In the genomic region with DNA sequence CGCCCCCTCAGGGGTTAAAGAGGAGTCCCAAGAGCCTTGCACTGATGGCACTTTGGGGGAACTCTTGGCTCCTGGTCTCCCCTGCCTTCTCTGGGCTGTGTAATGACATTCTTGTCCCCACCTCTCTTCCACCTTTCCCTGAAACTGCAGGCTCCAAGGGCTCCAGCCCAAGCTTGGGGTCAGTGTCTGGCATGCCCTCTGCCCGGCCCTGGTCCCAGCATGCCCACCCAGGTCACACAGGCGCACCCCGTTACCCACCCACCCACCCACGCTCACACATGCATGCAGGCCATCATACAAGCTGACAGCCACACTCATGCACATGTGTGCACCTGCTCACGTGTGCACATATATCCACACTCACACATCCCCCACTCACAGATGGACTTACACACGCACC, we compare ENCODE assay signal across 27 cellular contexts. TPM values are rescaled to one million over a fixed set of nuclear protein-coding genes. Genes with fewer than 3 reads are reported as not detected.
"Had no signal": no experiment of that assay in that cellular context is flagged by ENCODE, and none has a peak within 500 bp of the region (broad histone marks: within the 10 kb centered on the region; RNA-seq: fewer than 3 reads in every experiment).

No MANE protein-coding gene starts in this region.

- H3K9me3 Mint-ChIP-seq: activated CD4-positive, alpha-beta memory T cell treated with anti-CD3 and anti-CD28 coated beads for 36 hours; activated T-cell treated with anti-CD3 and anti-CD28 coated beads, Interleukin-2, amount 50 U/mL, for 4 hours; effector memory CD8-positive, alpha-beta T cell; neural crest cell had no signal

- H3K27me3 ChIP-seq: adrenal gland, testis, transverse colon, uterus had no signal

- DNase-seq: activated CD4-positive, CD25-positive, alpha-beta regulatory T cell treated with anti-CD3 and anti-CD28 coated beads, Interleukin-2, amount 50 U/mL, for 72 hours; activated T-cell treated with anti-CD3 and anti-CD28 coated beads, Interleukin-2, amount 50 U/mL, for 4 hours; aorta; effector memory CD8-positive, alpha-beta T cell; hippocampal formation; left cardiac atrium; left ventricle myocardium superior; naive B cell; occipital lobe; sigmoid colon; small intestine; testis; transverse colon; uterus had no signal

- H3K36me3 Mint-ChIP-seq: activated CD4-positive, alpha-beta memory T cell treated with anti-CD3 and anti-CD28 coated beads for 36 hours; activated naive CD8-positive, alpha-beta T cell; brain; naive B cell had no signal

- H3K27ac Mint-ChIP-seq: activated naive CD8-positive, alpha-beta T cell; effector memory CD8-positive, alpha-beta T cell had no signal

- ATAC-seq: effector memory CD8-positive, alpha-beta T cell; left ventricle myocardium superior had no signal

- H3K27me3 Mint-ChIP-seq: effector memory CD8-positive, alpha-beta T cell had no signal

- H3K4me3 Mint-ChIP-seq: activated CD4-positive, alpha-beta memory T cell treated with anti-CD3 and anti-CD28 coated beads for 36 hours; activated naive CD8-positive, alpha-beta T cell; activated T-cell treated with anti-CD3 and anti-CD28 coated beads, Interleukin-2, amount 50 U/mL, for 4 hours; brain; effector memory CD8-positive, alpha-beta T cell; neural crest cell had no signal

- H3K4me3 ChIP-seq: adrenal gland, coronary artery, sigmoid colon, testis, transverse colon, uterus had no signal

- H3K36me3 ChIP-seq: adrenal gland, sigmoid colon, transverse colon, uterus had no signal

- FAIRE-seq: keratinocyte, small intestine had no signal

- H3K27ac ChIP-seq: adrenal gland, coronary artery, sigmoid colon, testis, transverse colon, uterus had no signal

- H3K9me3 ChIP-seq: adrenal gland, sigmoid colon, testis, transverse colon, uterus had no signal

RNA-seq across cellular contexts. Expression of a gene that starts 6.9 kb away (rescaled TPM):
- total RNA-seq: activated CD4-positive, alpha-beta memory T cell treated with anti-CD3 and anti-CD28 coated beads for 36 hours; activated CD4-positive, alpha-beta T cell treated with anti-CD3 and anti-CD28 coated beads, Interleukin-2, amount 10 ng/mL, durations not matched to agents 24 days and 14 days; activated T-cell treated with anti-CD3 and anti-CD28 coated beads, Interleukin-2, amount 50 U/mL, for 4 hours; activated T-helper 2 cell treated with anti-CD3 and anti-CD28 coated beads, Interferon-gamma antibody, Interleukin-2, Interleukin-4, amounts not matched to agents 10 μg/mL and 5 μg/mL and 100 μg/mL, durations not matched to agents 14 hours and 24 hours and 36 hours; cardiac septum; cerebellum; left cardiac atrium; left ventricle myocardium superior; lung microvascular endothelial cell; neural crest cell; occipital lobe; posterior vena cava; sigmoid colon; transverse colon; uterus had no signal
